ENCODE assay signal across 26 cellular contexts in genomic region chr1:114164840-114165543, GRCh38. TPM values are rescaled to one million over a fixed set of nuclear protein-coding genes. Genes with fewer than 3 reads are reported as not detected.
DNase-seq lines count a peak whose midpoint lies in the region; ATAC-seq, FAIRE-seq and TF ChIP-seq lines count a peak whose summit lies in the region.
"Had no signal": no experiment of that assay in that cellular context is flagged by ENCODE, and none has a peak within 500 bp of the region (broad histone marks: within the 10 kb centered on the region; RNA-seq: fewer than 3 reads in every experiment).

No MANE protein-coding gene starts in this region.

- no peaks in the 10 kb centered on the region for H3K79me1 ChIP-seq in mesendoderm (ENCODE audit: low read length)

- POLR2A ChIA-PET in activated CD4-positive, alpha-beta memory T cell treated with anti-CD3 and anti-CD28 coated beads for 36 hours (lab: Charles Lee), result no interaction called here
- POLR2A ChIA-PET in activated CD4-positive, alpha-beta memory T cell treated with anti-CD3 and anti-CD28 coated beads, Interleukin-2, amount 10 ng/mL, durations not matched to agents 7 days and 5 days (lab: Charles Lee), result no interaction called here
- POLR2A ChIA-PET in GM12878 (lab: Charles Lee), result no interaction called here

- TF ChIP-seq POLR2A in GM12878 (IDR thresholded peaks at IDR 0.05; ENCODE audit: low read depth, low read length), result no peak

- H3K4me3 ChIP-seq in GM12878, result no peak overlapping the region
- no peak overlapping the region for H3K4me3 ChIP-seq in mesendoderm (ENCODE audit: low read length)
- H3K4me3 ChIP-seq: GM23248, heart left ventricle, spleen, upper lobe of left lung had no signal

- in situ Hi-C loops in GM12878 (cut with MboI), result no loop called here

- H3K36me3 ChIP-seq in GM12878 (ENCODE audit: control insufficient read depth in 2 of 2, insufficient read depth in 2 of 2, low read length in 1 of 2) (no peaks in the 10 kb centered on the region), mesendoderm (ENCODE audit: control insufficient read depth, insufficient read depth, low read length) (no peaks in the 10 kb centered on the region)
- H3K36me3 ChIP-seq: heart left ventricle, spleen, upper lobe of left lung had no signal

- WGBS in GM12878 (ENCODE audit: insufficient coverage, insufficient replicate concordance, low lambda C conversion rate, missing lambda C conversion rate), result 28% methylated on average over 3 of the region's 3 CpGs
- WGBS in mesendoderm (ENCODE audit: extremely low coverage, insufficient coverage, low lambda C conversion rate), result no CpG with 5 or more reads among the region's 3 CpGs

- H3K56ac ChIP-seq in mesendoderm (ENCODE audit: low read length), result no peak overlapping the region

- no peak overlapping the region for H3K27ac ChIP-seq in GM12878 (ENCODE audit: control insufficient read depth, insufficient read depth)
- H3K27ac ChIP-seq in mesendoderm (ENCODE audit: low read depth, low read length), result no peak overlapping the region
- H3K27ac ChIP-seq: GM23248, heart left ventricle, spleen, upper lobe of left lung had no signal

- H3K9me3 ChIP-seq in GM12878 (replicated peaks; ENCODE audit: control insufficient read depth, insufficient read depth, low read length), result no peaks in the 10 kb centered on the region
- H3K9me3 ChIP-seq: heart left ventricle, spleen, upper lobe of left lung had no signal

- H3K27ac Mint-ChIP-seq in activated CD4-positive, alpha-beta memory T cell treated with anti-CD3 and anti-CD28 coated beads for 36 hours, result no peak overlapping the region
- no peak overlapping the region for H3K27ac Mint-ChIP-seq in activated CD4-positive, alpha-beta memory T cell treated with anti-CD3 and anti-CD28 coated beads, Interleukin-2, amount 10 ng/mL, durations not matched to agents 7 days and 5 days
- H3K27ac Mint-ChIP-seq: activated T-helper 1 cell treated with anti-CD3 and anti-CD28 coated beads, Interleukin-12 subunit alpha, Interleukin-12 subunit beta, Interleukin-2, Interleukin-4 antibody, amounts not matched to agents 30 ng/mL and 10 ng/mL and 1 ng/mL, durations not matched to agents 14 hours and 24 hours and 36 hours; naive B cell had no signal

- H4K20me1 ChIP-seq in GM12878 (ENCODE audit: control insufficient read depth, insufficient read depth), result no peaks in the 10 kb centered on the region

- H4K8ac ChIP-seq in mesendoderm (ENCODE audit: low read depth, low read length), result no peak overlapping the region

- no peaks in the 10 kb centered on the region for H3K9me3 Mint-ChIP-seq in activated CD4-positive, alpha-beta memory T cell treated with anti-CD3 and anti-CD28 coated beads for 36 hours
- H3K9me3 Mint-ChIP-seq in activated CD4-positive, alpha-beta memory T cell treated with anti-CD3 and anti-CD28 coated beads, Interleukin-2, amount 10 ng/mL, durations not matched to agents 7 days and 5 days, result no peaks in the 10 kb centered on the region
- H3K9me3 Mint-ChIP-seq: activated T-helper 1 cell treated with anti-CD3 and anti-CD28 coated beads, Interleukin-12 subunit alpha, Interleukin-12 subunit beta, Interleukin-2, Interleukin-4 antibody, amounts not matched to agents 30 ng/mL and 10 ng/mL and 1 ng/mL, durations not matched to agents 14 hours and 24 hours and 36 hours had no signal

- SMC1A ChIA-PET in GM12878 (lab: Charles Lee; ENCODE audit: uncharacterized antibody, unreplicated experiment), result no interaction called here

- H3K4me2 ChIP-seq in GM12878 (ENCODE audit: control insufficient read depth, insufficient read depth) (no peak overlapping the region), mesendoderm (ENCODE audit: low read length) (no peak overlapping the region)

- no peak overlapping the region for H3K4me3 Mint-ChIP-seq in activated CD4-positive, alpha-beta memory T cell treated with anti-CD3 and anti-CD28 coated beads for 36 hours
- H3K4me3 Mint-ChIP-seq in activated CD4-positive, alpha-beta memory T cell treated with anti-CD3 and anti-CD28 coated beads, Interleukin-2, amount 10 ng/mL, durations not matched to agents 7 days and 5 days, result no peak overlapping the region
- H3K4me3 Mint-ChIP-seq: activated T-helper 1 cell treated with anti-CD3 and anti-CD28 coated beads, Interleukin-12 subunit alpha, Interleukin-12 subunit beta, Interleukin-2, Interleukin-4 antibody, amounts not matched to agents 30 ng/mL and 10 ng/mL and 1 ng/mL, durations not matched to agents 14 hours and 24 hours and 36 hours; naive B cell had no signal

- no peak overlapping the region for H2AK5ac ChIP-seq in mesendoderm (ENCODE audit: low read length)

- H3K18ac ChIP-seq in mesendoderm (ENCODE audit: low read length), result no peak overlapping the region

- H3K36me3 Mint-ChIP-seq in activated CD4-positive, alpha-beta memory T cell treated with anti-CD3 and anti-CD28 coated beads for 36 hours, result no peaks in the 10 kb centered on the region
- no peaks in the 10 kb centered on the region for H3K36me3 Mint-ChIP-seq in activated CD4-positive, alpha-beta memory T cell treated with anti-CD3 and anti-CD28 coated beads, Interleukin-2, amount 10 ng/mL, durations not matched to agents 7 days and 5 days (ENCODE audit: low read depth)
- H3K36me3 Mint-ChIP-seq: naive B cell had no signal

- ATAC-seq in GM18870 (IDR thresholded peaks at IDR 0.05; ENCODE audit: unreplicated experiment) (peak; percentile 66), HG02884 (IDR thresholded peaks at IDR 0.05; ENCODE audit: unreplicated experiment) (peak; percentile 83), GM12878 (peak; percentile 36; the same call in 2 of the 3 replicates), SK-N-SH treated with all-trans-retinoic acid at 6 μM for 48 hours (no peak), HG03342 (IDR thresholded peaks at IDR 0.05; ENCODE audit: unreplicated experiment) (no peak)
- ATAC-seq: heart left ventricle, left colon had no signal

- H3K9ac ChIP-seq in GM12878 (ENCODE audit: control insufficient read depth, insufficient read depth, low read length), result no peak overlapping the region
- no peak overlapping the region for H3K9ac ChIP-seq in mesendoderm (ENCODE audit: low read length)
- H3K9ac ChIP-seq: GM23248 had no signal

- peak; percentile 36 for DNase-seq in activated CD4-positive, alpha-beta memory T cell treated with anti-CD3 and anti-CD28 coated beads for 36 hours
- DNase-seq in activated CD4-positive, alpha-beta memory T cell treated with anti-CD3 and anti-CD28 coated beads, Interleukin-2, amount 10 ng/mL, durations not matched to agents 7 days and 5 days, result no peak
- DNase-seq in GM12878 (ENCODE audit: low read depth, low spot score) (peak; percentile 20), mesendoderm (no peak)
- DNase-seq: activated CD4-positive, CD25-positive, alpha-beta regulatory T cell; DMS79; GM23248; heart left ventricle; Kasumi-1; left colon; naive B cell; NCI-H1694 treated with DMSO at 0.1 percent for 48 hours; NCI-H69; retina; spleen; upper lobe of left lung had no signal

- no peak overlapping the region for H2AFZ ChIP-seq in GM12878 (ENCODE audit: control insufficient read depth, low read depth, low read length)
- H2AFZ ChIP-seq: GM23248 had no signal

- TF ChIP-seq RAD21 in GM12878 (IDR thresholded peaks at IDR 0.05; ENCODE audit: insufficient read depth, low read depth, low read length), result no peak

- H3K27me3 Mint-ChIP-seq in activated CD4-positive, alpha-beta memory T cell treated with anti-CD3 and anti-CD28 coated beads for 36 hours, result peaks cover 11% of the 10 kb centered on the region
- peaks cover 35% of the 10 kb centered on the region for H3K27me3 Mint-ChIP-seq in activated CD4-positive, alpha-beta memory T cell treated with anti-CD3 and anti-CD28 coated beads, Interleukin-2, amount 10 ng/mL, durations not matched to agents 7 days and 5 days

- no peak overlapping the region for H4K5ac ChIP-seq in mesendoderm (ENCODE audit: low read length)

- TF ChIP-seq CTCF in GM12878 (IDR thresholded peaks at IDR 0.05 in 2 of 3, conservative IDR thresholded peaks at IDR 0.05 in 1 of 3; ENCODE audit: control insufficient read depth in 2 of 3, extremely low read depth in 1 of 3, insufficient read depth in 1 of 3, low read depth in 3 of 3, low read length in 3 of 3), result no peak

- H3K4me1 ChIP-seq in GM12878 (ENCODE audit: control insufficient read depth, insufficient read depth, low read length), result peaks cover 3% of the 10 kb centered on the region; the same call in 1 of the 2 replicates
- H3K4me1 ChIP-seq in mesendoderm (ENCODE audit: control insufficient read depth, low read depth, low read length), result no peaks in the 10 kb centered on the region
- H3K4me1 ChIP-seq: heart left ventricle, spleen, upper lobe of left lung had no signal

- BruUV-seq in GM12878 (replicated peaks; lab: Mats Ljungman, UMichigan), result no TSS peak

- no peak overlapping the region for H3K23ac ChIP-seq in mesendoderm (ENCODE audit: low read length)

- no peak overlapping the region for H2BK120ac ChIP-seq in mesendoderm (ENCODE audit: low read depth, low read length)

- H2BK15ac ChIP-seq in mesendoderm (replicated peaks; ENCODE audit: low read depth), result no peak overlapping the region

- RAD21 ChIA-PET in GM12878 (lab: Charles Lee; ENCODE audit: unreplicated experiment), result interaction anchor here (1.3 kb wide), 1 partner anchor 172 kb away, joined by 3 read pairs; no protein-coding TSS in a partner anchor

- H3K4me1 Mint-ChIP-seq in activated CD4-positive, alpha-beta memory T cell treated with anti-CD3 and anti-CD28 coated beads for 36 hours (ENCODE audit: low read depth), result peaks cover 3% of the 10 kb centered on the region
- no peaks in the 10 kb centered on the region for H3K4me1 Mint-ChIP-seq in activated CD4-positive, alpha-beta memory T cell treated with anti-CD3 and anti-CD28 coated beads, Interleukin-2, amount 10 ng/mL, durations not matched to agents 7 days and 5 days
- H3K4me1 Mint-ChIP-seq: naive B cell had no signal

- FAIRE-seq in GM12878 (lab: Jason Lieb, UNC), result no peak
- FAIRE-seq: A204.1, HTR-8/SVneo had no signal

- CTCF ChIA-PET in activated CD4-positive, alpha-beta memory T cell treated with anti-CD3 and anti-CD28 coated beads for 36 hours (lab: Charles Lee), result no interaction called here
- CTCF ChIA-PET in activated CD4-positive, alpha-beta memory T cell treated with anti-CD3 and anti-CD28 coated beads, Interleukin-2, amount 10 ng/mL, durations not matched to agents 7 days and 5 days (lab: Charles Lee), result no interaction called here
- CTCF ChIA-PET in GM12878 (lab: Yijun Ruan, JAX), result no interaction called here

- H3K27me3 ChIP-seq in GM12878 (replicated peaks in 1 of 2; ENCODE audit: control insufficient read depth in 2 of 2, insufficient read depth in 2 of 2, low read length in 1 of 2), result no peaks in the 10 kb centered on the region
- H3K27me3 ChIP-seq in mesendoderm (ENCODE audit: insufficient read depth, low read length, poor library complexity), result no peaks in the 10 kb centered on the region
- H3K27me3 ChIP-seq: upper lobe of left lung had no signal

- no peaks in the 10 kb centered on the region for H3K79me2 ChIP-seq in GM12878 (ENCODE audit: control insufficient read depth, insufficient read depth, low read length)
- no peaks in the 10 kb centered on the region for H3K79me2 ChIP-seq in mesendoderm (ENCODE audit: control insufficient read depth, insufficient read depth, low read length)

- no peak for TF ChIP-seq EP300 in GM12878 (IDR thresholded peaks at IDR 0.05; ENCODE audit: borderline replicate concordance in 1 of 2, control insufficient read depth in 1 of 2, low read depth in 2 of 2, low read length in 2 of 2)

- no peak overlapping the region for H3K4ac ChIP-seq in mesendoderm (ENCODE audit: low read depth, low read length)

- H2BK5ac ChIP-seq in mesendoderm (ENCODE audit: low read length), result no peak overlapping the region

- intact Hi-C loops in activated CD4-positive, alpha-beta memory T cell treated with anti-CD3 and anti-CD28 coated beads for 36 hours (cut with micrococcal nuclease), result no loop called here
- intact Hi-C loops in GM12878 (cut with micrococcal nuclease; ENCODE audit: unreplicated experiment), result no loop called here

RNA-seq across cellular contexts. Expression of gene SYT6, which starts 11.3 kb away (rescaled TPM):
- total RNA-seq in activated CD4-positive, alpha-beta memory T cell treated with anti-CD3 and anti-CD28 coated beads for 36 hours, result not detected
- not detected for total RNA-seq in activated CD4-positive, alpha-beta memory T cell treated with anti-CD3 and anti-CD28 coated beads, Interleukin-2, amount 10 ng/mL, durations not matched to agents 7 days and 5 days
- 1.2 and 1.3 TPM in 2 replicates for total RNA-seq in GM12878 (2013; cell fraction: nucleolus; rRNA removed)
- total RNA-seq in GM12878 (2014; rRNA removed), result not detected in 2 replicates
- total RNA-seq in GM12878 (2014; rRNA removed; fragmentation: Illumina TruSeq; extraction: Trizol), result not detected in 2 replicates
- total RNA-seq in GM12878 (2021), result 0.05 TPM in 1 of 2 replicates, not detected in the other
- polyA plus RNA-seq in GM12878 (2011; ENCODE audit: low read depth), result not detected
- polyA plus RNA-seq in GM12878 (2011; rRNA removed), result 0.29 and 0.39 TPM in 2 replicates
- polyA plus RNA-seq in GM12878 (2011; cell fraction: cytosol; rRNA removed), result 0.17 and 0.42 TPM in 2 replicates
- 0.70 and 1.6 TPM in 2 replicates for polyA plus RNA-seq in GM12878 (2011; cell fraction: nucleus; rRNA removed)
- 0.03 TPM in 1 of 2 replicates, not detected in the other for polyA plus RNA-seq in GM12878 (2012)
- polyA plus RNA-seq in GM12878 (2014; fragmentation: Illumina TruSeq; extraction: Trizol), result not detected in 2 replicates
- not detected for polyA plus RNA-seq in GM12878 (2014; fragmentation: Nextera tagmentation; extraction: Ambion mirVana)
- polyA plus RNA-seq in GM12878 (2014; rRNA removed), result not detected in 2 replicates
- polyA plus RNA-seq in GM12878 (2016; fragmentation: Nextera tagmentation; extraction: Ambion mirVana), result not detected
- polyA minus RNA-seq in GM12878 (2011; rRNA and poly(A)+ RNA removed), result 1.1 and 1.2 TPM in 2 replicates
- polyA minus RNA-seq in GM12878 (2011; cell fraction: cytosol; rRNA and poly(A)+ RNA removed), result not detected in 2 replicates
- 0.60 and 0.86 TPM in 2 replicates for polyA minus RNA-seq in GM12878 (2011; cell fraction: nucleus; rRNA and poly(A)+ RNA removed)
- polyA plus RNA-seq in mesendoderm (2013, experiment 1 of 2), result 11.5 TPM
- polyA plus RNA-seq in mesendoderm (2013, experiment 2 of 2), result 12.6 TPM
- total RNA-seq: activated T-helper 1 cell treated with anti-CD3 and anti-CD28 coated beads, Interleukin-12 subunit alpha, Interleukin-12 subunit beta, Interleukin-2, Interleukin-4 antibody, amounts not matched to agents 30 ng/mL and 10 ng/mL and 1 ng/mL, durations not matched to agents 14 hours and 24 hours and 36 hours; epithelial cell of proximal tubule; fibroblast of villous mesenchyme; GM23248; mesenteric fat pad had no signal
- polyA plus RNA-seq: GM23248, spleen had no signal

Comparison
In these comparisons a context has a peak if more than half of its experiments do, and no peak if none do; other contexts are left out.
1. DNase-seq: peak in activated CD4-positive, alpha-beta memory T cell treated with anti-CD3 and anti-CD28 coated beads for 36 hours (single experiment) and GM12878 (single experiment); none in activated CD4-positive, alpha-beta memory T cell treated with anti-CD3 and anti-CD28 coated beads, Interleukin-2, amount 10 ng/mL, durations not matched to agents 7 days and 5 days (single experiment) and mesendoderm (single experiment).
2. ATAC-seq: peak in GM18870 (single experiment), HG02884 (single experiment) and GM12878 (single experiment); none in SK-N-SH treated with all-trans-retinoic acid at 6 μM for 48 hours (single experiment) and HG03342 (single experiment).